ENCODE assay signal across 1 cellular context in the genomic region with DNA sequence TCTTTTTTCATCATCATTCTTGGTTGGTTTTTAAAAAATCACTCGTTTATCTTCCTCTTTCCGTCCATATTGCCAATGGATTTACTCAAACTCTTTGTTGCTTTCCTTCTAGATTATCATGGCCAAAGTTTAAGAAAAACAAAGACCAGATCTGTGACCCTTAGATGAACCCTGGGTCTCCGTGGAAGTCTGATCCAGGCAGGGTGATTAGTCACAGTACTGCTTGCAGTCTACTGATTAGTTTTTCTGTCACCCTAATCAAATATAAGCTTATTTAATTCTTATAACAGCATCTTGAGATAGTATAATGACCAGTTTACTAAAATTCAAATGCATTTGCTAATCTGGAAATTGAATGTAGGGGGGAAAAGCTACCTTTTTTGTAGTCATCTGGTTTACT.
TF ChIP-seq lines count a peak whose summit lies in the region.

No MANE protein-coding gene starts in this region.

TF ChIP-seq in K562, 482 proteins besides CTCF, POLR2A, EP300 and RAD21 (continued from another document and continues in another):
- TF ChIP-seq TBL1XR1 (IDR thresholded peaks at IDR 0.05; ENCODE audit: low read length in 2 of 2): peak in 1 of 2 experiments; percentile 65; a peak in 2 of 4 replicates
- TF ChIP-seq, protein P1, sequence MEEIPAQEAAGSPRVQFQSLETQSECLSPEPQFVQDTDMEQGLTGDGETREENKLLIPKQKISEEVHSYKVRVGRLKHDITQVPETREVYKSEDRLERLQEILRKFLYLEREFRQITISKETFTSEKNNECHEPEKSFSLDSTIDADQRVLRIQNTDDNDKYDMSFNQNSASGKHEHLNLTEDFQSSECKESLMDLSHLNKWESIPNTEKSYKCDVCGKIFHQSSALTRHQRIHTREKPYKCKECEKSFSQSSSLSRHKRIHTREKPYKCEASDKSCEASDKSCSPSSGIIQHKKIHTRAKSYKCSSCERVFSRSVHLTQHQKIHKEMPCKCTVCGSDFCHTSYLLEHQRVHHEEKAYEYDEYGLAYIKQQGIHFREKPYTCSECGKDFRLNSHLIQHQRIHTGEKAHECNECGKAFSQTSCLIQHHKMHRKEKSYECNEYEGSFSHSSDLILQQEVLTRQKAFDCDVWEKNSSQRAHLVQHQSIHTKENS (CRISPR knock-in tag; IDR thresholded peaks at IDR 0.05): no peak
- TF ChIP-seq NR3C1 (CRISPR knock-in tag; IDR thresholded peaks at IDR 0.05): no peak
- no peak for TF ChIP-seq KLF13 (tag; IDR thresholded peaks at IDR 0.05; ENCODE audit: borderline replicate concordance, low read depth)
- no peak for TF ChIP-seq THRAP3 (IDR thresholded peaks at IDR 0.05; ENCODE audit: borderline replicate concordance)
- TF ChIP-seq, protein P2, sequence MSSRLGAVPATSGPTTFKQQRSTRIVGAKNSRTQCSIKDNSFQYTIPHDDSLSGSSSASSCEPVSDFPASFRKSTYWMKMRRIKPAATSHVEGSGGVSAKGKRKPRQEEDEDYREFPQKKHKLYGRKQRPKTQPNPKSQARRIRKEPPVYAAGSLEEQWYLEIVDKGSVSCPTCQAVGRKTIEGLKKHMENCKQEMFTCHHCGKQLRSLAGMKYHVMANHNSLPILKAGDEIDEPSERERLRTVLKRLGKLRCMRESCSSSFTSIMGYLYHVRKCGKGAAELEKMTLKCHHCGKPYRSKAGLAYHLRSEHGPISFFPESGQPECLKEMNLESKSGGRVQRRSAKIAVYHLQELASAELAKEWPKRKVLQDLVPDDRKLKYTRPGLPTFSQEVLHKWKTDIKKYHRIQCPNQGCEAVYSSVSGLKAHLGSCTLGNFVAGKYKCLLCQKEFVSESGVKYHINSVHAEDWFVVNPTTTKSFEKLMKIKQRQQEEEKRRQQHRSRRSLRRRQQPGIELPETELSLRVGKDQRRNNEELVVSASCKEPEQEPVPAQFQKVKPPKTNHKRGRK (tag; IDR thresholded peaks at IDR 0.05): no peak
- TF ChIP-seq BRD9 (IDR thresholded peaks at IDR 0.05; ENCODE audit: low read depth, partially characterized antibody): no peak
- TF ChIP-seq ADNP (tag; IDR thresholded peaks at IDR 0.05): no peak
- TF ChIP-seq TAL1 (IDR thresholded peaks at IDR 0.05): peak; percentile 64
- no peak for TF ChIP-seq YY1 (IDR thresholded peaks at IDR 0.05; ENCODE audit: borderline replicate concordance in 1 of 3, control insufficient read depth in 1 of 3, extremely low read depth in 1 of 3, insufficient read depth in 3 of 3, insufficient read length in 1 of 3, insufficient replicate concordance in 2 of 3, low read depth in 1 of 3, low read length in 2 of 3)
- TF ChIP-seq KLF1 (tag; IDR thresholded peaks at IDR 0.05): no peak
- TF ChIP-seq POLR2AphosphoS5 (IDR thresholded peaks at IDR 0.05; ENCODE audit: control insufficient read depth, insufficient read depth, low read depth, low read length): peak; percentile 41; the same call in 1 of the 2 replicates
- no peak for TF ChIP-seq PRPF4 (IDR thresholded peaks at IDR 0.05; ENCODE audit: insufficient read depth, low read depth, low read length, poor library complexity, severe bottlenecking)
- no peak for TF ChIP-seq ZNF445 (CRISPR knock-in tag; IDR thresholded peaks at IDR 0.05; ENCODE audit: low read depth)
- peak; percentile 82 for TF ChIP-seq TEAD4 (IDR thresholded peaks at IDR 0.05; ENCODE audit: low read length)
- no peak for TF ChIP-seq TEAD4 (CRISPR knock-in tag; IDR thresholded peaks at IDR 0.05; ENCODE audit: borderline replicate concordance)
- peak; percentile 73 for TF ChIP-seq JUND (IDR thresholded peaks at IDR 0.05; ENCODE audit: borderline replicate concordance, low read depth, low read length)
- TF ChIP-seq JUND (tag; IDR thresholded peaks at IDR 0.05; ENCODE audit: borderline replicate concordance, low read depth, low read length): peak; percentile 50; the same call in 1 of the 3 replicates
- TF ChIP-seq SMARCA5 (IDR thresholded peaks at IDR 0.05): no peak
- TF ChIP-seq ZNF589 (CRISPR knock-in tag; IDR thresholded peaks at IDR 0.05; ENCODE audit: low read depth): 0 out of 2 replicates have a peak, but pooled peaks have one; percentile 7
- TF ChIP-seq, protein P3, sequence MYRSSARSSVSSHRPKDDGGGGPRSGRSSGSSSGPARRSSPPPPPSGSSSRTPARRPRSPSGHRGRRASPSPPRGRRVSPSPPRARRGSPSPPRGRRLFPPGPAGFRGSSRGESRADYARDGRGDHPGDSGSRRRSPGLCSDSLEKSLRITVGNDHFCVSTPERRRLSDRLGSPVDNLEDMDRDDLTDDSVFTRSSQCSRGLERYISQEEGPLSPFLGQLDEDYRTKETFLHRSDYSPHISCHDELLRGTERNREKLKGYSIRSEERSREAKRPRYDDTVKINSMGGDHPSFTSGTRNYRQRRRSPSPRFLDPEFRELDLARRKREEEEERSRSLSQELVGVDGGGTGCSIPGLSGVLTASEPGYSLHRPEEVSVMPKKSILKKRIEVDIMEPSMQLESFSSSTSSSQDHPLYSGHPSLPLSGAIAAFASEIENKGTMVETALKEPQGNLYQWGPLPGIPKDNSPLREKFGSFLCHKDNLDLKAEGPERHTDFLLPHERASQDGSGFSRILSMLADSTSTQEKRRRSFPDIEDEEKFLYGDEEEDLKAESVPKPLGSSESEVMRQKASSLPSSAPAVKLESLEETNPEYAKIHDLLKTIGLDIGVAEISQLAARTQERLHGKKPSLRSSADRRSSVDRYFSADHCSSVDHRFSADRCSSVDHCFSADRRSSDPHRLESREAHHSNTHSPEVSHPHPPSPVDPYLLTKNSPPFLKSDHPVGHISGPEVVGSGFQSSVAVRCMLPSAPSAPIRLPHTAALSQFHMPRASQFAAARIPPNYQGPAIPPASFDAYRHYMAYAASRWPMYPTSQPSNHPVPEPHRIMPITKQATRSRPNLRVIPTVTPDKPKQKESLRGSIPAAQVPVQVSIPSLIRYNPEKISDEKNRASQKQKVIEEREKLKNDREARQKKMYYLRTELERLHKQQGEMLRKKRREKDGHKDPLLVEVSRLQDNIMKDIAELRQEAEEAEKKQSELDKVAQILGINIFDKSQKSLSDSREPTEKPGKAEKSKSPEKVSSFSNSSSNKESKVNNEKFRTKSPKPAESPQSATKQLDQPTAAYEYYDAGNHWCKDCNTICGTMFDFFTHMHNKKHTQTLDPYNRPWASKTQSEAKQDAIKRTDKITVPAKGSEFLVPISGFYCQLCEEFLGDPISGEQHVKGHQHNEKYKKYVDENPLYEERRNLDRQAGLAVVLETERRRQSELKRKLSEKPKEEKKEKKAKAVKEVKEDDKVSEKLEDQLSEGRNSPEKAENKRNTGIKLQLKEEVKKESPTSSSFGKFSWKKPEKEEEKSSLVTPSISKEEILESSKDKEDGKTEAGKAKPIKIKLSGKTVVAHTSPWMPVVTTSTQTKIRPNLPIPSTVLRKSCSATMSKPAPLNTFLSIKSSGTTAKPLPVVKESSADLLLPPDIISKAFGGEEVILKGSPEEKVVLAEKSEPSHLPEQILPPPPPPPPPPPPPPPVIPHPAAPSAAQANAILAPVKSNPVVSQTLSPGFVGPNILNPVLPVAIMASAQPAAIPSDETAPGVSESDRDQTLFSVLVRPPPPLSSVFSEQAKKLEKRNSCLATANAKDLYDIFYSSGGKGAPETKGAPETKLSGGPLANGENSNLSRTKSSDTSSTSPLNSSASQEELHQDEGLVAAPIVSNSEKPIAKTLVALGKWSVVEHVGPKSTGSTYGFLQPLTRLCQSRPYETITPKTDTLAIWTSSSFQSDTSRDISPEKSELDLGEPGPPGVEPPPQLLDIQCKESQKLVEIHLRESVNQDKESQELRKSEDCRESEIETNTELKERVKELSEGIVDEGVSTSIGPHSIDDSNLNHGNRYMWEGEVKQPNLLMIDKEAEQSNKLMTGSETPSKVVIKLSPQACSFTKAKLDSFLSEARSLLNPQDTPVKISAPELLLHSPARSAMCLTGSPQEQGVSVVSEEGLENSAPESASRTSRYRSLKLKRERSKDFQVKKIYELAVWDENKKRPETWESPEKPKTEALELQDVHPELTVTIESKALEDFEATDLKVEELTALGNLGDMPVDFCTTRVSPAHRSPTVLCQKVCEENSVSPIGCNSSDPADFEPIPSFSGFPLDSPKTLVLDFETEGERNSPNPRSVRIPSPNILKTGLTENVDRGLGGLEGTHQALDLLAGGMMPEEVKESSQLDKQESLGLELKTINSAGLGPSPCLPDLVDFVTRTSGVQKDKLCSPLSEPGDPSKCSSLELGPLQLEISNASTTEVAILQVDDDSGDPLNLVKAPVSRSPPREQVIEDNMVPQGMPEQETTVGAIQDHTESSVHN (IDR thresholded peaks at IDR 0.05; ENCODE audit: borderline replicate concordance in 1 of 2, low read depth in 1 of 2): no peak
- TF ChIP-seq TCF3 (CRISPR knock-in tag; IDR thresholded peaks at IDR 0.05): peak; percentile 51
- TF ChIP-seq, protein P4, sequence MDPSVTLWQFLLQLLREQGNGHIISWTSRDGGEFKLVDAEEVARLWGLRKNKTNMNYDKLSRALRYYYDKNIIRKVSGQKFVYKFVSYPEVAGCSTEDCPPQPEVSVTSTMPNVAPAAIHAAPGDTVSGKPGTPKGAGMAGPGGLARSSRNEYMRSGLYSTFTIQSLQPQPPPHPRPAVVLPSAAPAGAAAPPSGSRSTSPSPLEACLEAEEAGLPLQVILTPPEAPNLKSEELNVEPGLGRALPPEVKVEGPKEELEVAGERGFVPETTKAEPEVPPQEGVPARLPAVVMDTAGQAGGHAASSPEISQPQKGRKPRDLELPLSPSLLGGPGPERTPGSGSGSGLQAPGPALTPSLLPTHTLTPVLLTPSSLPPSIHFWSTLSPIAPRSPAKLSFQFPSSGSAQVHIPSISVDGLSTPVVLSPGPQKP (CRISPR knock-in tag; IDR thresholded peaks at IDR 0.05): no peak
- TF ChIP-seq, protein P5, sequence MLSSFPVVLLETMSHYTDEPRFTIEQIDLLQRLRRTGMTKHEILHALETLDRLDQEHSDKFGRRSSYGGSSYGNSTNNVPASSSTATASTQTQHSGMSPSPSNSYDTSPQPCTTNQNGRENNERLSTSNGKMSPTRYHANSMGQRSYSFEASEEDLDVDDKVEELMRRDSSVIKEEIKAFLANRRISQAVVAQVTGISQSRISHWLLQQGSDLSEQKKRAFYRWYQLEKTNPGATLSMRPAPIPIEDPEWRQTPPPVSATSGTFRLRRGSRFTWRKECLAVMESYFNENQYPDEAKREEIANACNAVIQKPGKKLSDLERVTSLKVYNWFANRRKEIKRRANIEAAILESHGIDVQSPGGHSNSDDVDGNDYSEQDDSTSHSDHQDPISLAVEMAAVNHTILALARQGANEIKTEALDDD (IDR thresholded peaks at IDR 0.05): peak; percentile 76; the same call in 1 of the 2 replicates
- no peak for TF ChIP-seq NR2C1 (IDR thresholded peaks at IDR 0.05)
- peak; percentile 49; the same call in 1 of the 2 replicates for TF ChIP-seq NR2C1 (tag; IDR thresholded peaks at IDR 0.05)
- TF ChIP-seq CHD2 (IDR thresholded peaks at IDR 0.05; ENCODE audit: low read depth, low read length): no peak
- TF ChIP-seq RBBP5 (IDR thresholded peaks at IDR 0.05; ENCODE audit: borderline replicate concordance, insufficient read depth, low read length, poor library complexity, severe bottlenecking): no peak
- no peak for TF ChIP-seq ZNF133 (CRISPR knock-in tag; IDR thresholded peaks at IDR 0.05)
- no peak for TF ChIP-seq ZBTB8A (IDR thresholded peaks at IDR 0.05; ENCODE audit: partially characterized antibody)
- TF ChIP-seq NR2C2 (CRISPR knock-in tag; IDR thresholded peaks at IDR 0.05): no peak
- TF ChIP-seq NR2C2 (tag; IDR thresholded peaks at IDR 0.05): peak; percentile 74
- no peak for TF ChIP-seq DMBX1 (CRISPR knock-in tag; IDR thresholded peaks at IDR 0.05; ENCODE audit: borderline replicate concordance)
- TF ChIP-seq ARID1B (IDR thresholded peaks at IDR 0.05): peak; percentile 82
- no peak for TF ChIP-seq MAFK (IDR thresholded peaks at IDR 0.05; ENCODE audit: low read length)
- no peak for TF ChIP-seq CHD1 (IDR thresholded peaks at IDR 0.05; ENCODE audit: low read length)
- no peak for TF ChIP-seq HLTF (IDR thresholded peaks at IDR 0.05)
- TF ChIP-seq CBFA2T2 (conservative IDR thresholded peaks at IDR 0.05): peak; percentile 68
- TF ChIP-seq, protein P6, sequence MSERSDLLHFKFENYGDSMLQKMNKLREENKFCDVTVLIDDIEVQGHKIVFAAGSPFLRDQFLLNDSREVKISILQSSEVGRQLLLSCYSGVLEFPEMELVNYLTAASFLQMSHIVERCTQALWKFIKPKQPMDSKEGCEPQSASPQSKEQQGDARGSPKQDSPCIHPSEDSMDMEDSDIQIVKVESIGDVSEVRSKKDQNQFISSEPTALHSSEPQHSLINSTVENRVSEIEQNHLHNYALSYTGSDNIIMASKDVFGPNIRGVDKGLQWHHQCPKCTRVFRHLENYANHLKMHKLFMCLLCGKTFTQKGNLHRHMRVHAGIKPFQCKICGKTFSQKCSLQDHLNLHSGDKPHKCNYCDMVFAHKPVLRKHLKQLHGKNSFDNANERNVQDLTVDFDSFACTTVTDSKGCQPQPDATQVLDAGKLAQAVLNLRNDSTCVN (CRISPR knock-in tag; IDR thresholded peaks at IDR 0.05): no peak
- no peak for TF ChIP-seq LCOR (CRISPR knock-in tag; IDR thresholded peaks at IDR 0.05)
- TF ChIP-seq CBX8 (IDR thresholded peaks at IDR 0.05; ENCODE audit: borderline replicate concordance, extremely low read depth, low read depth, low read length, poor library complexity, severe bottlenecking): no peak
- TF ChIP-seq KDM2B (CRISPR knock-in tag; IDR thresholded peaks at IDR 0.05): no peak
- 0 out of 2 replicates have a peak, but pooled peaks have one; percentile 36 for TF ChIP-seq PML (IDR thresholded peaks at IDR 0.05; ENCODE audit: low read length)
- TF ChIP-seq RCOR1 (IDR thresholded peaks at IDR 0.05; ENCODE audit: borderline replicate concordance in 1 of 2, low read depth in 2 of 2, low read length in 2 of 2): peak in 1 of 2 experiments; percentile 60; a peak in 1 of 4 replicates
- TF ChIP-seq RFX7 (CRISPR knock-in tag; IDR thresholded peaks at IDR 0.05): no peak
- TF ChIP-seq ZKSCAN1 (IDR thresholded peaks at IDR 0.05; ENCODE audit: low read depth, low read length): no peak
- peak; percentile 82 for TF ChIP-seq FOSL1 (tag; conservative IDR thresholded peaks at IDR 0.05)
- no peak for TF ChIP-seq FOS (IDR thresholded peaks at IDR 0.05; ENCODE audit: extremely low read depth, insufficient read length)
- peak; percentile 49; the same call in 1 of the 2 replicates for TF ChIP-seq CREM (IDR thresholded peaks at IDR 0.05; ENCODE audit: low read depth)
- TF ChIP-seq, protein P7, sequence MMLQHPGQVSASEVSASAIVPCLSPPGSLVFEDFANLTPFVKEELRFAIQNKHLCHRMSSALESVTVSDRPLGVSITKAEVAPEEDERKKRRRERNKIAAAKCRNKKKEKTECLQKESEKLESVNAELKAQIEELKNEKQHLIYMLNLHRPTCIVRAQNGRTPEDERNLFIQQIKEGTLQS (IDR thresholded peaks at IDR 0.05): peak; percentile 31; the same call in 1 of the 2 replicates
- TF ChIP-seq, protein P7 (CRISPR knock-in tag; conservative IDR thresholded peaks at IDR 0.05): no peak
- TF ChIP-seq NR4A1 (CRISPR knock-in tag; IDR thresholded peaks at IDR 0.05): no peak
- TF ChIP-seq NR4A1 (tag; IDR thresholded peaks at IDR 0.05): no peak
- TF ChIP-seq CBX5 (IDR thresholded peaks at IDR 0.05; ENCODE audit: borderline replicate concordance, low read depth): no peak
- TF ChIP-seq ZFP1 (CRISPR knock-in tag; IDR thresholded peaks at IDR 0.05): no peak
- TF ChIP-seq NCOR1 (IDR thresholded peaks at IDR 0.05): peak; percentile 68; the same call in 1 of the 2 replicates
- TF ChIP-seq ZNF436 (CRISPR knock-in tag; IDR thresholded peaks at IDR 0.05): no peak
- no peak for TF ChIP-seq ZNF41 (CRISPR knock-in tag; conservative IDR thresholded peaks at IDR 0.05)
- TF ChIP-seq TSC22D4 (tag; IDR thresholded peaks at IDR 0.05): no peak
- TF ChIP-seq SMARCE1 (IDR thresholded peaks at IDR 0.05): peak; percentile 57; the same call in 1 of the 2 replicates
